2 cellular contexts compared by ENCODE assay signal in the genomic region with DNA sequence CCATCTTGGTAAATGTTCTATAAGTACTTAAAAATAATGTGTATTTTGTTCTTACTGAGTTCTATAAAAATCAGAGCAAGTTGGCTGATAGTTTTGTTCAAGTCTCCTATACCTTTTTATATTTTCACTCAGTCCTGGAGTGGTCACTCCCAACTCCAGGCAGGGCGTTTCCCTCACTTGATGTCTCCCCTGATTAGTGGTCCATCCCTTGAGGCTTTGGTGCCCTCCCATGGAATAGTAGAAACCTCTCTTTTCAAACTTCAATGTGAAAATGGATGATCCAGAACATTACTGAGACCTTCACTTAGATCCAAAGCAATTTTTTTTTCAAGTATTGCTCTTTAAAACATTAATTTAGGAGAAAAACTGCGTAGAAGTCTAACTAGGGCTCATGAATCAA.
TF ChIP-seq lines count a peak whose summit lies in the region.

No MANE protein-coding gene starts in this region.

TF ChIP-seq in GM23338, 12 proteins besides CTCF, POLR2A, EP300 and RAD21 (continues in another document):
- TF ChIP-seq, protein P1, sequence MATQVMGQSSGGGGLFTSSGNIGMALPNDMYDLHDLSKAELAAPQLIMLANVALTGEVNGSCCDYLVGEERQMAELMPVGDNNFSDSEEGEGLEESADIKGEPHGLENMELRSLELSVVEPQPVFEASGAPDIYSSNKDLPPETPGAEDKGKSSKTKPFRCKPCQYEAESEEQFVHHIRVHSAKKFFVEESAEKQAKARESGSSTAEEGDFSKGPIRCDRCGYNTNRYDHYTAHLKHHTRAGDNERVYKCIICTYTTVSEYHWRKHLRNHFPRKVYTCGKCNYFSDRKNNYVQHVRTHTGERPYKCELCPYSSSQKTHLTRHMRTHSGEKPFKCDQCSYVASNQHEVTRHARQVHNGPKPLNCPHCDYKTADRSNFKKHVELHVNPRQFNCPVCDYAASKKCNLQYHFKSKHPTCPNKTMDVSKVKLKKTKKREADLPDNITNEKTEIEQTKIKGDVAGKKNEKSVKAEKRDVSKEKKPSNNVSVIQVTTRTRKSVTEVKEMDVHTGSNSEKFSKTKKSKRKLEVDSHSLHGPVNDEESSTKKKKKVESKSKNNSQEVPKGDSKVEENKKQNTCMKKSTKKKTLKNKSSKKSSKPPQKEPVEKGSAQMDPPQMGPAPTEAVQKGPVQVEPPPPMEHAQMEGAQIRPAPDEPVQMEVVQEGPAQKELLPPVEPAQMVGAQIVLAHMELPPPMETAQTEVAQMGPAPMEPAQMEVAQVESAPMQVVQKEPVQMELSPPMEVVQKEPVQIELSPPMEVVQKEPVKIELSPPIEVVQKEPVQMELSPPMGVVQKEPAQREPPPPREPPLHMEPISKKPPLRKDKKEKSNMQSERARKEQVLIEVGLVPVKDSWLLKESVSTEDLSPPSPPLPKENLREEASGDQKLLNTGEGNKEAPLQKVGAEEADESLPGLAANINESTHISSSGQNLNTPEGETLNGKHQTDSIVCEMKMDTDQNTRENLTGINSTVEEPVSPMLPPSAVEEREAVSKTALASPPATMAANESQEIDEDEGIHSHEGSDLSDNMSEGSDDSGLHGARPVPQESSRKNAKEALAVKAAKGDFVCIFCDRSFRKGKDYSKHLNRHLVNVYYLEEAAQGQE (IDR thresholded peaks at IDR 0.05; ENCODE audit: unreplicated experiment) = no peak
- TF ChIP-seq STAT1 (IDR thresholded peaks at IDR 0.05; ENCODE audit: unreplicated experiment) (no peak), EZH2 (IDR thresholded peaks at IDR 0.05; ENCODE audit: low read depth, unreplicated experiment) (no peak), ZNF331 (CRISPR knock-in tag; IDR thresholded peaks at IDR 0.05; ENCODE audit: low read depth) (no peak), POLR2AphosphoS5 (IDR thresholded peaks at IDR 0.05; ENCODE audit: low read depth) (no peak), EZH2phosphoT487 (IDR thresholded peaks at IDR 0.05; ENCODE audit: unreplicated experiment) (no peak), JUNB (IDR thresholded peaks at IDR 0.05; ENCODE audit: unreplicated experiment) (no peak), ZNF114 (CRISPR knock-in tag; IDR thresholded peaks at IDR 0.05) (no peak)
- TF ChIP-seq, protein P2, sequence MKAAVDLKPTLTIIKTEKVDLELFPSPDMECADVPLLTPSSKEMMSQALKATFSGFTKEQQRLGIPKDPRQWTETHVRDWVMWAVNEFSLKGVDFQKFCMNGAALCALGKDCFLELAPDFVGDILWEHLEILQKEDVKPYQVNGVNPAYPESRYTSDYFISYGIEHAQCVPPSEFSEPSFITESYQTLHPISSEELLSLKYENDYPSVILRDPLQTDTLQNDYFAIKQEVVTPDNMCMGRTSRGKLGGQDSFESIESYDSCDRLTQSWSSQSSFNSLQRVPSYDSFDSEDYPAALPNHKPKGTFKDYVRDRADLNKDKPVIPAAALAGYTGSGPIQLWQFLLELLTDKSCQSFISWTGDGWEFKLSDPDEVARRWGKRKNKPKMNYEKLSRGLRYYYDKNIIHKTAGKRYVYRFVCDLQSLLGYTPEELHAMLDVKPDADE (IDR thresholded peaks at IDR 0.05) = no peak
- TF ChIP-seq, protein P3, sequence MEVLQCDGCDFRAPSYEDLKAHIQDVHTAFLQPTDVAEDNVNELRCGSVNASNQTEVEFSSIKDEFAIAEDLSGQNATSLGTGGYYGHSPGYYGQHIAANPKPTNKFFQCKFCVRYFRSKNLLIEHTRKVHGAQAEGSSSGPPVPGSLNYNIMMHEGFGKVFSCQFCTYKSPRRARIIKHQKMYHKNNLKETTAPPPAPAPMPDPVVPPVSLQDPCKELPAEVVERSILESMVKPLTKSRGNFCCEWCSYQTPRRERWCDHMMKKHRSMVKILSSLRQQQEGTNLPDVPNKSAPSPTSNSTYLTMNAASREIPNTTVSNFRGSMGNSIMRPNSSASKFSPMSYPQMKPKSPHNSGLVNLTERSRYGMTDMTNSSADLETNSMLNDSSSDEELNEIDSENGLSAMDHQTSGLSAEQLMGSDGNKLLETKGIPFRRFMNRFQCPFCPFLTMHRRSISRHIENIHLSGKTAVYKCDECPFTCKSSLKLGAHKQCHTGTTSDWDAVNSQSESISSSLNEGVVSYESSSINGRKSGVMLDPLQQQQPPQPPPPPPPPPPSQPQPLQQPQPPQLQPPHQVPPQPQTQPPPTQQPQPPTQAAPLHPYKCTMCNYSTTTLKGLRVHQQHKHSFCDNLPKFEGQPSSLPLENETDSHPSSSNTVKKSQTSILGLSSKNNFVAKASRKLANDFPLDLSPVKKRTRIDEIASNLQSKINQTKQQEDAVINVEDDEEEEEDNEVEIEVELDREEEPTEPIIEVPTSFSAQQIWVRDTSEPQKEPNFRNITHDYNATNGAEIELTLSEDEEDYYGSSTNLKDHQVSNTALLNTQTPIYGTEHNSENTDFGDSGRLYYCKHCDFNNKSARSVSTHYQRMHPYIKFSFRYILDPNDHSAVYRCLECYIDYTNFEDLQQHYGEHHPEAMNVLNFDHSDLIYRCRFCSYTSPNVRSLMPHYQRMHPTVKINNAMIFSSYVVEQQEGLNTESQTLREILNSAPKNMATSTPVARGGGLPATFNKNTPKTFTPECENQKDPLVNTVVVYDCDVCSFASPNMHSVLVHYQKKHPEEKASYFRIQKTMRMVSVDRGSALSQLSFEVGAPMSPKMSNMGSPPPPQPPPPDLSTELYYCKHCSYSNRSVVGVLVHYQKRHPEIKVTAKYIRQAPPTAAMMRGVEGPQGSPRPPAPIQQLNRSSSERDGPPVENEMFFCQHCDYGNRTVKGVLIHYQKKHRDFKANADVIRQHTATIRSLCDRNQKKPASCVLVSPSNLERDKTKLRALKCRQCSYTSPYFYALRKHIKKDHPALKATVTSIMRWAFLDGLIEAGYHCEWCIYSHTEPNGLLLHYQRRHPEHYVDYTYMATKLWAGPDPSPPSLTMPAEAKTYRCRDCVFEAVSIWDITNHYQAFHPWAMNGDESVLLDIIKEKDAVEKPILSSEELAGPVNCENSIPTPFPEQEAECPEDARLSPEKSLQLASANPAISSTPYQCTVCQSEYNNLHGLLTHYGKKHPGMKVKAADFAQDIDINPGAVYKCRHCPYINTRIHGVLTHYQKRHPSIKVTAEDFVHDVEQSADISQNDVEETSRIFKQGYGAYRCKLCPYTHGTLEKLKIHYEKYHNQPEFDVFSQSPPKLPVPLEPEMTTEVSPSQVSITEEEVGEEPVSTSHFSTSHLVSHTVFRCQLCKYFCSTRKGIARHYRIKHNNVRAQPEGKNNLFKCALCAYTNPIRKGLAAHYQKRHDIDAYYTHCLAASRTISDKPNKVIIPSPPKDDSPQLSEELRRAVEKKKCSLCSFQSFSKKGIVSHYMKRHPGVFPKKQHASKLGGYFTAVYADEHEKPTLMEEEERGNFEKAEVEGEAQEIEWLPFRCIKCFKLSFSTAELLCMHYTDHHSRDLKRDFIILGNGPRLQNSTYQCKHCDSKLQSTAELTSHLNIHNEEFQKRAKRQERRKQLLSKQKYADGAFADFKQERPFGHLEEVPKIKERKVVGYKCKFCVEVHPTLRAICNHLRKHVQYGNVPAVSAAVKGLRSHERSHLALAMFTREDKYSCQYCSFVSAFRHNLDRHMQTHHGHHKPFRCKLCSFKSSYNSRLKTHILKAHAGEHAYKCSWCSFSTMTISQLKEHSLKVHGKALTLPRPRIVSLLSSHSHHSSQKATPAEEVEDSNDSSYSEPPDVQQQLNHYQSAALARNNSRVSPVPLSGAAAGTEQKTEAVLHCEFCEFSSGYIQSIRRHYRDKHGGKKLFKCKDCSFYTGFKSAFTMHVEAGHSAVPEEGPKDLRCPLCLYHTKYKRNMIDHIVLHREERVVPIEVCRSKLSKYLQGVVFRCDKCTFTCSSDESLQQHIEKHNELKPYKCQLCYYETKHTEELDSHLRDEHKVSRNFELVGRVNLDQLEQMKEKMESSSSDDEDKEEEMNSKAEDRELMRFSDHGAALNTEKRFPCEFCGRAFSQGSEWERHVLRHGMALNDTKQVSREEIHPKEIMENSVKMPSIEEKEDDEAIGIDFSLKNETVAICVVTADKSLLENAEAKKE (CRISPR knock-in tag; IDR thresholded peaks at IDR 0.05) = no peak

TF ChIP-seq in H1, 55 proteins besides CTCF, POLR2A, EP300 and RAD21:
- no peak for TF ChIP-seq SP1 (IDR thresholded peaks at IDR 0.05; ENCODE audit: low read depth, low read length)
- TF ChIP-seq YY1 (IDR thresholded peaks at IDR 0.05; ENCODE audit: low read depth, low read length) = no peak
- no peak for TF ChIP-seq BCL11A (IDR thresholded peaks at IDR 0.05; ENCODE audit: low read depth in 2 of 2, low read length in 2 of 2)
- no peak for TF ChIP-seq CBX8 (IDR thresholded peaks at IDR 0.05; ENCODE audit: borderline replicate concordance, low read depth, low read length)
- TF ChIP-seq TBP (IDR thresholded peaks at IDR 0.05; ENCODE audit: low read depth, low read length) = no peak
- TF ChIP-seq SIRT6 (IDR thresholded peaks at IDR 0.05; ENCODE audit: low read length) = no peak
- TF ChIP-seq MAFK (IDR thresholded peaks at IDR 0.05; ENCODE audit: low read depth, low read length) = no peak
- TF ChIP-seq, protein P4, sequence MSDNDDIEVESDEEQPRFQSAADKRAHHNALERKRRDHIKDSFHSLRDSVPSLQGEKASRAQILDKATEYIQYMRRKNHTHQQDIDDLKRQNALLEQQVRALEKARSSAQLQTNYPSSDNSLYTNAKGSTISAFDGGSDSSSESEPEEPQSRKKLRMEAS (IDR thresholded peaks at IDR 0.05) = no peak
- TF ChIP-seq HDAC6 (IDR thresholded peaks at IDR 0.05; ENCODE audit: low read depth, low read length) = no peak
- TF ChIP-seq GABPA (IDR thresholded peaks at IDR 0.05; ENCODE audit: borderline replicate concordance, insufficient read depth, low read length) = no peak
- TF ChIP-seq GTF2F1 (IDR thresholded peaks at IDR 0.05; ENCODE audit: borderline replicate concordance, low read depth, low read length) = no peak
- no peak for TF ChIP-seq TEAD4 (IDR thresholded peaks at IDR 0.05; ENCODE audit: low read depth, low read length)
- no peak for TF ChIP-seq JUND (IDR thresholded peaks at IDR 0.05; ENCODE audit: low read length)
